ENCODE assay signal across 8 cellular contexts in genomic region chrX:119943185-119943988, GRCh38. TPM values are rescaled to one million over a fixed set of nuclear protein-coding genes. Genes with fewer than 3 reads are reported as not detected.
DNase-seq lines count a peak whose midpoint lies in the region; ATAC-seq and TF ChIP-seq lines count a peak whose summit lies in the region.

Gene NKAP, minus strand, starts transcription at chrX:119943751. Its CDS starts 146 bp downstream, at chrX:119943605.

- TF ChIP-seq POLR2A in GM18505 (IDR thresholded peaks at IDR 0.05; ENCODE audit: borderline replicate concordance, extremely low read depth, insufficient read depth, insufficient read length) (peak; percentile 78), uterus (IDR thresholded peaks at IDR 0.05) (peak in 1 of 2 donors; percentile 44)

- H3K27me3 ChIP-seq in ascending aorta (no peaks in the 10 kb centered on the region), right atrium auricular region (no peaks in the 10 kb centered on the region), psoas muscle (ENCODE audit: insufficient read depth in 3 of 3, low read length in 2 of 3) (no peaks in the 10 kb centered on the region), uterus (no peaks in the 10 kb centered on the region)

- intact Hi-C loops in ascending aorta (cut with DNase I) (loop anchor here (5.0 to 10.0 kb wide), 3 partner anchors 71 to 369 kb away; partner anchors contain the start of genes NDUFA1, RNF113A, RPL39 and UBE2A), psoas muscle (cut with DNase I) (no loop called here), uterus (cut with DNase I; ENCODE audit: low total_unique reads) (no loop called here)

- H3K27ac ChIP-seq in ascending aorta: peak within 1 kb of the TSS; percentile 89 to 91
- H3K27ac ChIP-seq in right atrium auricular region: peak within 1 kb of the TSS; percentile 85 to 86
- H3K27ac ChIP-seq in psoas muscle: peak within 1 kb of the TSS; percentile 80
- peak within 1 kb of the TSS; percentile 75 to 87 for H3K27ac ChIP-seq in uterus

- peak; percentile 84 for ATAC-seq in GM18505 (IDR thresholded peaks at IDR 0.05; ENCODE audit: unreplicated experiment)
- ATAC-seq in HG02943 (IDR thresholded peaks at IDR 0.05; ENCODE audit: low read depth, unreplicated experiment): peak; percentile 77
- ATAC-seq in psoas muscle: peak; percentile 89 to 98 (median 96)

- 0 to 31% (median 0%) methylated on average over 34 to 59 of the region's 59 CpGs for WGBS in psoas muscle, 3 donors

- H3K9me3 ChIP-seq in ascending aorta: no peaks in the 10 kb centered on the region
- no peaks in the 10 kb centered on the region for H3K9me3 ChIP-seq in right atrium auricular region
- no peaks in the 10 kb centered on the region for H3K9me3 ChIP-seq in psoas muscle
- no peaks in the 10 kb centered on the region for H3K9me3 ChIP-seq in uterus

- H3K4me1 ChIP-seq in ascending aorta: peaks cover 0 to 5% of the 10 kb centered on the region in 2 donors
- peaks cover 0 to 23% of the 10 kb centered on the region in 2 donors for H3K4me1 ChIP-seq in right atrium auricular region
- H3K4me1 ChIP-seq in psoas muscle: peaks cover 5% of the 10 kb centered on the region
- H3K4me1 ChIP-seq in uterus: no peaks in the 10 kb centered on the region

- peak; percentile 84 for DNase-seq in NCI-H1694 treated with DMSO at 0.1 percent for 48 hours (lab: John Stamatoyannopoulos, UW)
- peak; percentile 32 to 89 (median 68) for DNase-seq in T-helper 2 cell
- peak; percentile 31 to 89 for DNase-seq in ascending aorta (ENCODE audit: low spot score in 2 of 2)
- peak; percentile 86 for DNase-seq in right atrium auricular region (ENCODE audit: low spot score)
- peak; percentile 69 to 83 for DNase-seq in psoas muscle
- DNase-seq in uterus: peak; percentile 80 to 83

- TF ChIP-seq CTCF in ascending aorta (IDR thresholded peaks at IDR 0.05) (no peak), right atrium auricular region (IDR thresholded peaks at IDR 0.05) (no peak), psoas muscle (IDR thresholded peaks at IDR 0.05) (no peak), uterus (IDR thresholded peaks at IDR 0.05) (peak in 1 of 4 experiments; percentile 15)

- H3K36me3 ChIP-seq in ascending aorta (no peaks in the 10 kb centered on the region), right atrium auricular region (no peaks in the 10 kb centered on the region), psoas muscle (ENCODE audit: insufficient read depth in 1 of 2, low read depth in 1 of 2) (no peaks in the 10 kb centered on the region), uterus (no peaks in the 10 kb centered on the region)

- H3K4me3 ChIP-seq in ascending aorta (peak within 1 kb of the TSS; percentile 70 to 74), right atrium auricular region (peak within 1 kb of the TSS; percentile 64 to 68), psoas muscle (peak within 1 kb of the TSS; percentile 71), uterus (peak within 1 kb of the TSS; percentile 54 to 76)

RNA-seq across cellular contexts. Expression of gene NKAP, which starts in this region (rescaled TPM):
- total RNA-seq in ascending aorta: 1.2 TPM
- 1 to 10 TPM; 3.5 to 5.3 TPM for total RNA-seq in right atrium auricular region
- 1 to 10 TPM; 6.2 to 7.4 (median 7.2) TPM for total RNA-seq in psoas muscle
- polyA plus RNA-seq in psoas muscle: 1 to 10 TPM; 3.4 to 7.5 (median 5.1) TPM
- total RNA-seq in uterus: 10 to 100 TPM in 1 of 4 donors, 1 to 10 TPM in 3; 1.5 to 13.7 (median 5.9) TPM

Comparison
In these comparisons a context has a peak if more than half of its experiments do, and no peak if none do; other contexts are left out.
1. Peak in every context shown above with its lines: DNase-seq, ATAC-seq, H3K4me3 ChIP-seq and H3K27ac ChIP-seq.